Comparison of ENCODE assay signal across 22 cellular contexts in the genomic region with DNA sequence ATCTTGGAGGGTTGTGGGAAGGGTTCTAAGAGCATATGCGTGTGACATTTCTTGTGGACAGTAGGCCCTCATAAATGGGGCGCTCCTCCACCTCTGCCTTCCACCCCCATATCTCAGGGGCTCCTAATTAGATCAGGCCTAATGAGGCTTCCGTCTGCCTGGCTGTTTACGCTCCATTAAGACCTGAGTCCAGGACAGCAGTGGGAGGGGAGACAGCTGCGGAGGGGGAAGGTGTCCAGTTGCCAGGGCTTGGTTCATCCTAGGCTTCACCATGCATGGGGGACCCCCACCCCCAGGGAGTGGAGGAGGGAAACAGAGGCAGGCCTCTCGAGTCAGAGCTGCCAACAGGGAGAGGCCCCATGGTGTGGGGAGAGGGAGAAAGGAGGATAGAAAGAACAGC. TPM values are rescaled to one million over a fixed set of nuclear protein-coding genes. Genes with fewer than 3 reads are reported as not detected.
DNase-seq lines count a peak whose midpoint lies in the region; ATAC-seq and TF ChIP-seq lines count a peak whose summit lies in the region.
"Had no signal": no experiment of that assay in that cellular context is flagged by ENCODE, and none has a peak within 500 bp of the region (broad histone marks: within the 10 kb centered on the region; RNA-seq: fewer than 3 reads in every experiment).

No MANE protein-coding gene starts in this region.

- H3K4me1 ChIP-seq in right atrium auricular region: peaks cover 0 to 11% of the 10 kb centered on the region in 2 donors
- H3K4me1 ChIP-seq: A549, HAP-1 had no signal

- H3K36me3 ChIP-seq in right atrium auricular region: no peaks in the 10 kb centered on the region
- H3K36me3 ChIP-seq: BE2C; BLaER1 treated with 17β-estradiol and CSF1 and Interleukin-3, amounts not matched to agents 10 nM and 100 nM; HAP-1 had no signal

- peaks cover 6% of the 10 kb centered on the region for H3K4me1 Mint-ChIP-seq in glutamatergic neuron (ENCODE audit: low read depth, unreplicated experiment)
- H3K4me1 Mint-ChIP-seq: CD14-positive monocyte; CD8-positive, alpha-beta memory T cell had no signal

- peak overlapping the region; percentile 46 for H3K4me3 Mint-ChIP-seq in glutamatergic neuron (ENCODE audit: unreplicated experiment)
- H3K4me3 Mint-ChIP-seq: CD14-positive monocyte; CD4-positive, alpha-beta T cell; CD8-positive, alpha-beta memory T cell; GM23338 had no signal

- H3K27ac ChIP-seq in right atrium auricular region: no peak overlapping the region
- H3K27ac ChIP-seq: BLaER1 treated with 17β-estradiol and CSF1 and Interleukin-3, amounts not matched to agents 10 nM and 100 nM had no signal

- peaks cover 5% of the 10 kb centered on the region for H3K9me3 Mint-ChIP-seq in glutamatergic neuron (ENCODE audit: unreplicated experiment)
- H3K9me3 Mint-ChIP-seq: CD4-positive, alpha-beta T cell; CD8-positive, alpha-beta memory T cell; GM23338 had no signal

- no peak for ATAC-seq in Right ventricle myocardium inferior
- ATAC-seq: GM12878 had no signal

- H3K4me3 ChIP-seq in right atrium auricular region: no peak overlapping the region
- H3K4me3 ChIP-seq: A549; BLaER1 treated with 17β-estradiol and CSF1 and Interleukin-3, amounts not matched to agents 10 nM and 100 nM; GM12878; GM23338; HAP-1 had no signal

- no peaks in the 10 kb centered on the region for H3K9me3 ChIP-seq in right atrium auricular region
- H3K9me3 ChIP-seq: A549; BE2C; BLaER1 treated with 17β-estradiol and CSF1 and Interleukin-3, amounts not matched to agents 10 nM and 100 nM; HAP-1 had no signal

- peaks cover 8% of the 10 kb centered on the region for H3K27me3 Mint-ChIP-seq in glutamatergic neuron (ENCODE audit: unreplicated experiment)

- H3K36me3 Mint-ChIP-seq in glutamatergic neuron (ENCODE audit: unreplicated experiment): no peaks in the 10 kb centered on the region
- H3K36me3 Mint-ChIP-seq: CD14-positive monocyte; CD8-positive, alpha-beta memory T cell had no signal

- TF ChIP-seq CTCF in right atrium auricular region (IDR thresholded peaks at IDR 0.05): no peak
- TF ChIP-seq CTCF in glutamatergic neuron (IDR thresholded peaks at IDR 0.05; ENCODE audit: partially characterized antibody, unreplicated experiment): no peak

- no peaks in the 10 kb centered on the region for H3K27me3 ChIP-seq in right atrium auricular region
- H3K27me3 ChIP-seq: BE2C had no signal

- DNase-seq in Right ventricle myocardium inferior (ENCODE audit: missing footprints) (peak; percentile 26), right atrium auricular region (ENCODE audit: low spot score) (no peak), glutamatergic neuron (no peak), retina (peak; percentile 55), posterior cingulate gyrus (no peak), NOMO-1 treated with DMSO at 0.1 percent for 48 hours (lab: John Stamatoyannopoulos, UW; ENCODE audit: unreplicated experiment) (no peak)
- DNase-seq: 8988T; ACHN; AML-193; CD4-positive, alpha-beta T cell; CD8-positive, alpha-beta memory T cell; DMS 273 treated with DMSO at 0.1 percent for 48 hours; DMS79; EL; GDM1 had no signal

- no peak overlapping the region for H3K27ac Mint-ChIP-seq in glutamatergic neuron (ENCODE audit: unreplicated experiment)
- H3K27ac Mint-ChIP-seq: CD4-positive, alpha-beta T cell; CD8-positive, alpha-beta memory T cell; GM23338 had no signal

- intact Hi-C loops in Right ventricle myocardium inferior (cut with DNase I) (loop anchor here (10.0 kb wide), 1 partner anchor 53 kb away; no protein-coding TSS in a partner anchor), posterior cingulate gyrus (cut with DNase I) (no loop called here)

RNA-seq across cellular contexts. Expression of a gene that starts 9.3 kb away (rescaled TPM):
- total RNA-seq in Right ventricle myocardium inferior (0.78 TPM), right atrium auricular region (1 to 10 TPM; 7.0 to 9.4 TPM), glutamatergic neuron (ENCODE audit: unreplicated experiment) (180 TPM)
- total RNA-seq: CD4-positive, alpha-beta T cell; CD8-positive, alpha-beta memory T cell; GM12878 had no signal

Comparison
In these comparisons a context has a peak if more than half of its experiments do, and no peak if none do; other contexts are left out.
1. DNase-seq: peak in Right ventricle myocardium inferior (single experiment) and retina (single experiment); none in right atrium auricular region (single experiment), glutamatergic neuron (single experiment), posterior cingulate gyrus (0 of 10) and NOMO-1 treated with DMSO at 0.1 percent for 48 hours (single experiment).
2. RNA of a gene that starts 9.3 kb away (total RNA-seq): 180 TPM in glutamatergic neuron (single experiment); 7.0 to 9.4 TPM in right atrium auricular region and 0.78 TPM in Right ventricle myocardium inferior (single experiment); every median in the first group is over 10 times any median in the second.